In genomic region chr1:244052728-244053312, GRCh38 we compare ENCODE assay signal across 18 cellular contexts. TPM values are rescaled to one million over a fixed set of nuclear protein-coding genes. Genes with fewer than 3 reads are reported as not detected.
DNase-seq lines count a peak whose midpoint lies in the region; ATAC-seq and TF ChIP-seq lines count a peak whose summit lies in the region.
"Had no signal": no experiment of that assay in that cellular context is flagged by ENCODE, and none has a peak within 500 bp of the region (broad histone marks: within the 10 kb centered on the region; RNA-seq: fewer than 3 reads in every experiment).

No MANE protein-coding gene starts in this region.

- H3K36me3 Mint-ChIP-seq in activated T-cell treated with anti-CD3 and anti-CD28 coated beads, Interleukin-2, amount 50 U/mL, for 4 hours (ENCODE audit: insufficient read depth): peaks cover 2% of the 10 kb centered on the region
- H3K36me3 Mint-ChIP-seq in activated T-cell treated with anti-CD3 and anti-CD28 coated beads, Interleukin-2, amount 50 U/mL, for 72 hours (ENCODE audit: insufficient read depth in 2 of 2): peaks cover 2 to 8% of the 10 kb centered on the region in 2 donors

- peaks cover 42% of the 10 kb centered on the region for H3K36me3 ChIP-seq in neutrophil

- no peaks in the 10 kb centered on the region for H3K27me3 ChIP-seq in neutrophil

- H3K4me3 ChIP-seq in neutrophil (ENCODE audit: low read depth in 1 of 2, low read length in 1 of 2): peak overlapping the region; percentile 12 to 79

- H3K9me3 Mint-ChIP-seq in activated T-cell treated with anti-CD3 and anti-CD28 coated beads, Interleukin-2, amount 50 U/mL, for 4 hours: no peaks in the 10 kb centered on the region
- no peaks in the 10 kb centered on the region for H3K9me3 Mint-ChIP-seq in activated T-cell treated with anti-CD3 and anti-CD28 coated beads, Interleukin-2, amount 50 U/mL, for 72 hours
- H3K9me3 Mint-ChIP-seq: activated naive CD4-positive, alpha-beta T cell treated with anti-CD3 and anti-CD28 coated beads, Interleukin-2, amount 50 U/mL, for 72 hours; activated T-helper 1 cell treated with anti-CD3 and anti-CD28 coated beads, Interleukin-12 subunit alpha, Interleukin-12 subunit beta, Interleukin-2, Interleukin-4 antibody, amounts not matched to agents 30 ng/mL and 10 ng/mL and 1 ng/mL, durations not matched to agents 14 hours and 24 hours and 36 hours; CD14-positive monocyte had no signal

- H3K4me1 Mint-ChIP-seq in activated T-cell treated with anti-CD3 and anti-CD28 coated beads, Interleukin-2, amount 50 U/mL, for 4 hours (ENCODE audit: low read depth): peaks cover 21% of the 10 kb centered on the region
- peaks cover 12% of the 10 kb centered on the region for H3K4me1 Mint-ChIP-seq in activated T-cell treated with anti-CD3 and anti-CD28 coated beads, Interleukin-2, amount 50 U/mL, for 72 hours (ENCODE audit: low read depth)

- DNase-seq in ACHN (peak; percentile 22), NCI-H82 (lab: John Stamatoyannopoulos, UW) (peak; percentile 39), cerebellar cortex (ENCODE audit: low spot score) (peak; percentile 26), HCEC 1CT (no peak)
- DNase-seq in activated T-cell treated with anti-CD3 and anti-CD28 coated beads, Interleukin-2, amount 50 U/mL, for 4 hours: no peak
- DNase-seq in activated T-cell treated with anti-CD3 and anti-CD28 coated beads, Interleukin-2, amount 50 U/mL, for 72 hours: no peak
- DNase-seq: activated CD4-positive, alpha-beta T cell treated with anti-CD3 and anti-CD28 coated beads for 1 hour; DMS153; Karpas-422; left ventricle myocardium superior; NCI-H1105; NCI-H2081 treated with DMSO at 0.1 percent for 48 hours; SW 1271 had no signal

- peak overlapping the region; percentile 99 for H3K27ac ChIP-seq in neutrophil

- ATAC-seq in HG03432 (IDR thresholded peaks at IDR 0.05; ENCODE audit: unreplicated experiment): no peak
- ATAC-seq in activated T-cell treated with anti-CD3 and anti-CD28 coated beads, Interleukin-2, amount 50 U/mL, for 4 hours: no peak
- no peak for ATAC-seq in activated T-cell treated with anti-CD3 and anti-CD28 coated beads, Interleukin-2, amount 50 U/mL, for 72 hours (replicated peaks in 1 of 2)
- ATAC-seq: activated naive CD4-positive, alpha-beta T cell treated with anti-CD3 and anti-CD28 coated beads, Interleukin-2, amount 50 U/mL, for 72 hours; left ventricle myocardium superior had no signal

- TF ChIP-seq CTCF in neutrophil (IDR thresholded peaks at IDR 0.05): no peak

- no peak overlapping the region for H3K4me3 Mint-ChIP-seq in activated T-cell treated with anti-CD3 and anti-CD28 coated beads, Interleukin-2, amount 50 U/mL, for 4 hours
- no peak overlapping the region for H3K4me3 Mint-ChIP-seq in activated T-cell treated with anti-CD3 and anti-CD28 coated beads, Interleukin-2, amount 50 U/mL, for 72 hours
- H3K4me3 Mint-ChIP-seq: activated T-helper 1 cell treated with anti-CD3 and anti-CD28 coated beads, Interleukin-12 subunit alpha, Interleukin-12 subunit beta, Interleukin-2, Interleukin-4 antibody, amounts not matched to agents 30 ng/mL and 10 ng/mL and 1 ng/mL, durations not matched to agents 14 hours and 24 hours and 36 hours; CD14-positive monocyte had no signal

- H3K27me3 Mint-ChIP-seq in activated T-cell treated with anti-CD3 and anti-CD28 coated beads, Interleukin-2, amount 50 U/mL, for 4 hours (ENCODE audit: low read depth): no peaks in the 10 kb centered on the region
- H3K27me3 Mint-ChIP-seq in activated T-cell treated with anti-CD3 and anti-CD28 coated beads, Interleukin-2, amount 50 U/mL, for 72 hours (ENCODE audit: low read depth): no peaks in the 10 kb centered on the region

- H3K4me1 ChIP-seq in neutrophil (ENCODE audit: control insufficient read depth in 1 of 2, insufficient read depth in 1 of 2, low read depth in 1 of 2, low read length in 1 of 2): peaks cover 38 to 43% of the 10 kb centered on the region in 2 experiments

- in situ Hi-C loops in ACHN (cut with HindIII; ENCODE audit: low pct_ligation_motif_present, low pct_unique_long_range_greater_than_20kb, low sequenced_read_pairs): no loop called here

- H3K27ac Mint-ChIP-seq in activated T-cell treated with anti-CD3 and anti-CD28 coated beads, Interleukin-2, amount 50 U/mL, for 72 hours: no peak overlapping the region
- H3K27ac Mint-ChIP-seq: activated naive CD4-positive, alpha-beta T cell treated with anti-CD3 and anti-CD28 coated beads, Interleukin-2, amount 50 U/mL, for 72 hours; activated T-helper 1 cell treated with anti-CD3 and anti-CD28 coated beads, Interleukin-12 subunit alpha, Interleukin-12 subunit beta, Interleukin-2, Interleukin-4 antibody, amounts not matched to agents 30 ng/mL and 10 ng/mL and 1 ng/mL, durations not matched to agents 14 hours and 24 hours and 36 hours; CD14-positive monocyte had no signal

- H3K9me3 ChIP-seq in neutrophil: no peaks in the 10 kb centered on the region

RNA-seq across cellular contexts. Expression of gene ZBTB18, which starts 1.7 kb away (rescaled TPM):
- total RNA-seq in activated T-cell treated with anti-CD3 and anti-CD28 coated beads, Interleukin-2, amount 50 U/mL, for 4 hours: 1 to 10 TPM; 4.9 to 6.5 (median 5.2) TPM
- 10 to 100 TPM in 1 of 2 donors, 1 to 10 TPM in 1; 9.6 to 10.3 TPM for total RNA-seq in activated T-cell treated with anti-CD3 and anti-CD28 coated beads, Interleukin-2, amount 50 U/mL, for 72 hours

Comparison
In these comparisons a context has a peak if more than half of its experiments do, and no peak if none do; other contexts are left out.
1. DNase-seq: peak in ACHN (single experiment), NCI-H82 (single experiment) and cerebellar cortex (single experiment); none in HCEC 1CT (single experiment), activated T-cell treated with anti-CD3 and anti-CD28 coated beads, Interleukin-2, amount 50 U/mL, for 4 hours (single experiment) and activated T-cell treated with anti-CD3 and anti-CD28 coated beads, Interleukin-2, amount 50 U/mL, for 72 hours (0 of 2).